Comparison of ENCODE assay signal across 8 cellular contexts in genomic region chr12:79935021-79935623, GRCh38. TPM values are rescaled to one million over a fixed set of nuclear protein-coding genes. Genes with fewer than 3 reads are reported as not detected.
DNase-seq lines count a peak whose midpoint lies in the region; ATAC-seq, FAIRE-seq and TF ChIP-seq lines count a peak whose summit lies in the region.

PPP1R12A (minus strand) TSS chr12:79935097; CDS start chr12:79934931, 166 bp downstream.

- H3K36me3 ChIP-seq in SU-DHL-6 (ENCODE audit: low read length) (no peaks in the 10 kb centered on the region), pancreas (no peaks in the 10 kb centered on the region), tibial artery (no peaks in the 10 kb centered on the region)

- 0 to 1% methylated on average over 34 to 44 of the region's 44 CpGs for WGBS in pancreas, 2 donors

- peak within 1 kb of the TSS; percentile 90 for H2AFZ ChIP-seq in SU-DHL-6 (ENCODE audit: low read depth, low read length, severe bottlenecking)

- no peaks in the 10 kb centered on the region for H3K9me2 ChIP-seq in SU-DHL-6 (replicated peaks; ENCODE audit: insufficient read depth, low read length)

- H3K9ac ChIP-seq in SU-DHL-6 (ENCODE audit: low read length), result peak within 1 kb of the TSS; percentile 92

- H3K4me3 ChIP-seq in GM12864 (ENCODE audit: low read depth, low read length) (peak within 1 kb of the TSS; percentile 78), SU-DHL-6 (ENCODE audit: insufficient read depth, low read length, poor library complexity, severe bottlenecking) (peak within 1 kb of the TSS; percentile 93), pancreas (peak within 1 kb of the TSS; percentile 42 to 89 (median 78)), tibial artery (peak within 1 kb of the TSS; percentile 70 to 88)

- peaks cover 26% of the 10 kb centered on the region for H4K20me1 ChIP-seq in SU-DHL-6 (ENCODE audit: low read depth, low read length)

- H3K27me3 ChIP-seq in SU-DHL-6 (ENCODE audit: low read length) (no peaks in the 10 kb centered on the region), pancreas (no peaks in the 10 kb centered on the region), tibial artery (no peaks in the 10 kb centered on the region)

- DNase-seq in GM12864 (ENCODE audit: low read depth) (peak; percentile 87), NCI-H128 (lab: John Stamatoyannopoulos, UW; ENCODE audit: unreplicated experiment) (peak; percentile 98), Right ventricle myocardium inferior (ENCODE audit: missing footprints) (peak; percentile 99), pancreas (peak; percentile 95 to 99 (median 97)), tibial artery (peak; percentile 97 to 99)
- peak; percentile 81 for DNase-seq in activated naive CD8-positive, alpha-beta T cell treated with anti-CD3 and anti-CD28 coated beads, Interleukin-2, amount 50 U/mL, for 16 hours (ENCODE audit: low read depth, low spot score)

- peak within 1 kb of the TSS; percentile 98 for H3K4me2 ChIP-seq in SU-DHL-6 (ENCODE audit: low read depth, low read length, poor library complexity, severe bottlenecking)

- intact Hi-C loops in Right ventricle myocardium inferior (cut with DNase I) (loop anchor here (1.0 to 10.0 kb wide), 3 partner anchors 93 to 251 kb away; no protein-coding TSS in a partner anchor), pancreas (cut with DNase I) (no loop called here), tibial artery (cut with DNase I; ENCODE audit: low total_unique reads) (loop anchor here (10.0 kb wide), 1 partner anchor 120 kb away; no protein-coding TSS in a partner anchor)

- peaks cover 0 to 22% (median 12%) of the 10 kb centered on the region in 3 donors for H3K4me1 ChIP-seq in pancreas
- peaks cover 0 to 39% (median 9%) of the 10 kb centered on the region in 4 donors for H3K4me1 ChIP-seq in tibial artery

- no peak for FAIRE-seq in pancreas (lab: Jason Lieb, UNC)

- TF ChIP-seq CTCF in GM12864 (IDR thresholded peaks at IDR 0.05; ENCODE audit: low read depth, low read length, missing control alignments) (no peak), SU-DHL-6 (IDR thresholded peaks at IDR 0.05; ENCODE audit: insufficient read depth, low read length, poor library complexity, severe bottlenecking) (no peak), pancreas (IDR thresholded peaks at IDR 0.05) (no peak), tibial artery (IDR thresholded peaks at IDR 0.05) (peak; percentile 17 to 22)

- peaks cover 56% of the 10 kb centered on the region for H3K79me2 ChIP-seq in SU-DHL-6 (ENCODE audit: insufficient read depth, low read length)

- ATAC-seq in HG02678 (IDR thresholded peaks at IDR 0.05; ENCODE audit: unreplicated experiment), result peak; percentile 86
- peak; percentile 99 for ATAC-seq in Right ventricle myocardium inferior
- peak; percentile 94 to 97 (median 96) for ATAC-seq in pancreas

- H3K9me3 ChIP-seq in SU-DHL-6 (ENCODE audit: insufficient read depth, low read length) (no peaks in the 10 kb centered on the region), pancreas (no peaks in the 10 kb centered on the region), tibial artery (no peaks in the 10 kb centered on the region)

- H3K27ac ChIP-seq in SU-DHL-6 (ENCODE audit: low read depth, low read length), result peak within 1 kb of the TSS; percentile 75
- peak within 1 kb of the TSS; percentile 87 to 93 (median 88) for H3K27ac ChIP-seq in pancreas
- H3K27ac ChIP-seq in tibial artery, result peak within 1 kb of the TSS; percentile 98

- peaks cover 5% of the 10 kb centered on the region; the same call in 1 of the 2 replicates for H3F3A ChIP-seq in SU-DHL-6 (ENCODE audit: insufficient read depth)

RNA-seq across cellular contexts. Expression of gene PPP1R12A, which starts in this region (rescaled TPM):
- 43.9 TPM for total RNA-seq in Right ventricle myocardium inferior
- 10 to 100 TPM; 12.7 to 31.7 (median 16.0) TPM for total RNA-seq in pancreas
- 10 to 100 TPM in 1 of 2 donors, 1 to 10 TPM in 1; 6.1 to 11.8 TPM for polyA plus RNA-seq in pancreas

Comparison
In these comparisons a context has a peak if more than half of its experiments do, and no peak if none do; other contexts are left out.
1. Peak in every context shown above with its lines: DNase-seq, ATAC-seq, H3K4me3 ChIP-seq and H3K27ac ChIP-seq.
2. CTCF ChIP-seq: peak in tibial artery (2 of 2); none in GM12864 (single experiment), SU-DHL-6 (single experiment) and pancreas (0 of 4).
3. intact Hi-C loops: an anchor here in Right ventricle myocardium inferior (1.0 to 10.0 kb wide) and tibial artery (10.0 kb wide); none called in pancreas.